In genomic region chr2:162888641-162889040, GRCh38 we compare ENCODE assay signal across 18 cellular contexts. TPM values are rescaled to one million over a fixed set of nuclear protein-coding genes. Genes with fewer than 3 reads are reported as not detected.
A peak's percentile ranks its signal among the peaks of the same experiment; 100 is the strongest.
DNase-seq lines count a peak whose midpoint lies in the region; ATAC-seq, FAIRE-seq and TF ChIP-seq lines count a peak whose summit lies in the region.
"Had no signal": no experiment of that assay in that cellular context is flagged by ENCODE, and none has a peak within 500 bp of the region (broad histone marks: within the 10 kb centered on the region; RNA-seq: fewer than 3 reads in every experiment).

No MANE protein-coding gene starts in this region.

- FAIRE-seq in HepG2 (lab: Jason Lieb, UNC) (no peak), GM12878 (lab: Jason Lieb, UNC) (no peak)
- FAIRE-seq: endometrium had no signal

- no peak overlapping the region for H3K4me3 Mint-ChIP-seq in WTC11
- H3K4me3 Mint-ChIP-seq: activated CD8-positive, alpha-beta memory T cell treated with anti-CD3 and anti-CD28 coated beads, Interleukin-2, amount 10 ng/mL, durations not matched to agents 7 days and 5 days; activated naive CD4-positive, alpha-beta T cell treated with anti-CD3 and anti-CD28 coated beads for 36 hours; nephron had no signal

- SMC1A ChIA-PET in GM12878 (lab: Charles Lee; ENCODE audit: uncharacterized antibody, unreplicated experiment), result interaction anchor here (0.9 kb wide), 1 partner anchor 246 kb away, joined by 3 read pairs; no protein-coding TSS in a partner anchor

- BruUV-seq in HepG2 (replicated peaks; lab: Mats Ljungman, UMichigan) (no TSS peak), GM12878 (replicated peaks; lab: Mats Ljungman, UMichigan) (no TSS peak)

- TF ChIP-seq EP300 in HepG2 (IDR thresholded peaks at IDR 0.05; ENCODE audit: low read depth in 2 of 2, low read length in 2 of 2) (no peak), HepG2 (CRISPR knock-in tag; IDR thresholded peaks at IDR 0.05; ENCODE audit: borderline replicate concordance) (no peak), GM12878 (IDR thresholded peaks at IDR 0.05; ENCODE audit: borderline replicate concordance in 1 of 2, control insufficient read depth in 1 of 2, low read depth in 2 of 2, low read length in 2 of 2) (no peak)

- H4K20me1 ChIP-seq in HepG2 (ENCODE audit: insufficient read depth, low read length), result no peaks in the 10 kb centered on the region
- H4K20me1 ChIP-seq in GM12878 (ENCODE audit: control insufficient read depth, insufficient read depth), result no peaks in the 10 kb centered on the region
- no peaks in the 10 kb centered on the region for H4K20me1 ChIP-seq in osteoblast (ENCODE audit: insufficient read depth, low read length)

- H3K9me3 ChIP-seq in right lobe of liver (no peaks in the 10 kb centered on the region), HepG2 (ENCODE audit: low read length) (no peaks in the 10 kb centered on the region), GM12878 (replicated peaks; ENCODE audit: control insufficient read depth, insufficient read depth, low read length) (no peaks in the 10 kb centered on the region), osteoblast (ENCODE audit: low read depth, low read length) (no peaks in the 10 kb centered on the region)

- H3K27me3 ChIP-seq in right lobe of liver, result no peaks in the 10 kb centered on the region
- no peaks in the 10 kb centered on the region; a peak in 1 of 5 replicates for H3K27me3 ChIP-seq in HepG2 (ENCODE audit: control insufficient read depth in 1 of 2, insufficient read depth in 2 of 2, low read length in 2 of 2)
- H3K27me3 ChIP-seq in GM12878 (replicated peaks in 1 of 2; ENCODE audit: control insufficient read depth in 2 of 2, insufficient read depth in 2 of 2, low read length in 1 of 2), result no peaks in the 10 kb centered on the region
- no peaks in the 10 kb centered on the region for H3K27me3 ChIP-seq in osteoblast (ENCODE audit: insufficient read depth, low read length)

- no peak for TF ChIP-seq RAD21 in HepG2 (CRISPR knock-in tag; IDR thresholded peaks at IDR 0.05)
- no peak for TF ChIP-seq RAD21 in GM12878 (IDR thresholded peaks at IDR 0.05; ENCODE audit: insufficient read depth, low read depth, low read length)

- POLR2A ChIA-PET in HepG2 (lab: Yijun Ruan, JAX) (no interaction called here), GM12878 (lab: Charles Lee) (no interaction called here), WTC11 (lab: Charles Lee) (no interaction called here)

- TF ChIP-seq CTCF in right lobe of liver (IDR thresholded peaks at IDR 0.05) (no peak), HepG2 (CRISPR knock-in tag; IDR thresholded peaks at IDR 0.05) (no peak), GM12878 (IDR thresholded peaks at IDR 0.05 in 2 of 3, conservative IDR thresholded peaks at IDR 0.05 in 1 of 3; ENCODE audit: control insufficient read depth in 2 of 3, extremely low read depth in 1 of 3, insufficient read depth in 1 of 3, low read depth in 3 of 3, low read length in 3 of 3) (no peak), WTC11 (IDR thresholded peaks at IDR 0.05) (no peak), osteoblast (IDR thresholded peaks at IDR 0.05; ENCODE audit: extremely low read depth, low read depth, low read length) (no peak)

- no peaks in the 10 kb centered on the region for H3K4me1 Mint-ChIP-seq in WTC11
- H3K4me1 Mint-ChIP-seq: activated CD8-positive, alpha-beta memory T cell treated with anti-CD3 and anti-CD28 coated beads, Interleukin-2, amount 10 ng/mL, durations not matched to agents 7 days and 5 days; nephron had no signal

- no peaks in the 10 kb centered on the region for H3K79me2 ChIP-seq in HepG2 (ENCODE audit: insufficient read depth, low read length)
- no peaks in the 10 kb centered on the region for H3K79me2 ChIP-seq in GM12878 (ENCODE audit: control insufficient read depth, insufficient read depth, low read length)
- H3K79me2 ChIP-seq in osteoblast (ENCODE audit: insufficient read depth, low read length), result no peaks in the 10 kb centered on the region

- ATAC-seq in right lobe of liver, result peak; percentile 49 to 71 (median 55)
- no peak for ATAC-seq in HepG2
- peak; percentile 50 for ATAC-seq in GM12878
- ATAC-seq in GM19328 (IDR thresholded peaks at IDR 0.05; ENCODE audit: unreplicated experiment), result no peak
- no peak for ATAC-seq in WTC11
- ATAC-seq: activated CD8-positive, alpha-beta memory T cell treated with anti-CD3 and anti-CD28 coated beads, Interleukin-2, amount 10 ng/mL, durations not matched to agents 7 days and 5 days; left colon had no signal

- H2AFZ ChIP-seq in HepG2 (ENCODE audit: low read length), result no peak overlapping the region
- no peak overlapping the region for H2AFZ ChIP-seq in GM12878 (ENCODE audit: control insufficient read depth, low read depth, low read length)
- no peak overlapping the region for H2AFZ ChIP-seq in osteoblast (ENCODE audit: low read length)

- 66% methylated on average over 3 of the region's 3 CpGs for WGBS in right lobe of liver (ENCODE audit: insufficient coverage, low coverage, low lambda C conversion rate, missing lambda C conversion rate)
- 9% methylated on average over 3 of the region's 3 CpGs for WGBS in HepG2 (ENCODE audit: low lambda C conversion rate)
- 29% methylated on average over 3 of the region's 3 CpGs for WGBS in GM12878 (ENCODE audit: insufficient coverage, insufficient replicate concordance, low lambda C conversion rate, missing lambda C conversion rate)

- no peak overlapping the region for H3K27ac Mint-ChIP-seq in WTC11
- H3K27ac Mint-ChIP-seq: activated CD8-positive, alpha-beta memory T cell treated with anti-CD3 and anti-CD28 coated beads, Interleukin-2, amount 10 ng/mL, durations not matched to agents 7 days and 5 days; activated naive CD4-positive, alpha-beta T cell treated with anti-CD3 and anti-CD28 coated beads for 36 hours; nephron had no signal

- H3K36me3 ChIP-seq in right lobe of liver (no peaks in the 10 kb centered on the region), HepG2 (replicated peaks in 1 of 2; ENCODE audit: control insufficient read depth in 1 of 2, insufficient read depth in 2 of 2, low read length in 2 of 2) (no peaks in the 10 kb centered on the region), GM12878 (ENCODE audit: control insufficient read depth in 2 of 2, insufficient read depth in 2 of 2, low read length in 1 of 2) (no peaks in the 10 kb centered on the region), osteoblast (ENCODE audit: insufficient read depth, low read length) (no peaks in the 10 kb centered on the region)

- H3K4me2 ChIP-seq in HepG2 (ENCODE audit: low read depth, low read length), result no peak overlapping the region
- H3K4me2 ChIP-seq in GM12878 (ENCODE audit: control insufficient read depth, insufficient read depth), result no peak overlapping the region
- no peak overlapping the region for H3K4me2 ChIP-seq in osteoblast (ENCODE audit: insufficient read depth, low read length)
- H3K4me2 ChIP-seq: KMS-11 had no signal

- CTCF ChIA-PET in HepG2 (lab: Yijun Ruan, JAX; ENCODE audit: low intra/inter-chr PET ratio, low total read pairs), result no interaction called here
- CTCF ChIA-PET in GM12878 (lab: Yijun Ruan, JAX), result interaction anchor here (0.9 to 1.0 kb wide), 2 partner anchors 17 to 244 kb away, joined by 3 to 4 read pairs; no protein-coding TSS in a partner anchor
- CTCF ChIA-PET in WTC11 (lab: Charles Lee), result no interaction called here

- H3K9me3 Mint-ChIP-seq in WTC11, result no peaks in the 10 kb centered on the region
- H3K9me3 Mint-ChIP-seq: activated naive CD4-positive, alpha-beta T cell treated with anti-CD3 and anti-CD28 coated beads for 36 hours; nephron had no signal

- DNase-seq in right lobe of liver (no peak), HepG2 (ENCODE audit: low spot score) (no peak), NCI-H2029 (lab: John Stamatoyannopoulos, UW) (peak; percentile 49), GM12878 (ENCODE audit: low read depth, low spot score) (no peak), HCEC 1CT (no peak), WTC11 (ENCODE audit: low spot score) (no peak), osteoblast (ENCODE audit: insufficient read length, low spot score, missing footprints) (no peak)
- DNase-seq: activated CD8-positive, alpha-beta memory T cell treated with anti-CD3 and anti-CD28 coated beads, Interleukin-2, amount 10 ng/mL, durations not matched to agents 7 days and 5 days; activated naive CD4-positive, alpha-beta T cell treated with anti-CD3 and anti-CD28 coated beads for 36 hours; glutamatergic neuron; left colon; NCI-H524; stimulated activated CD4-positive, alpha-beta T cell treated with anti-CD3 and anti-CD28 coated beads, Interleukin-4, amount 100 ng/mL, for 1 hour had no signal

- H3K4me3 ChIP-seq in right lobe of liver (no peak overlapping the region), HepG2 (replicated peaks in 1 of 3; ENCODE audit: insufficient read depth in 1 of 3, low read depth in 2 of 3, low read length in 3 of 3) (no peak overlapping the region), GM12878 (no peak overlapping the region), osteoblast (ENCODE audit: insufficient read depth, low read length) (no peak overlapping the region)

- RAD21 ChIA-PET in GM12878 (lab: Charles Lee; ENCODE audit: unreplicated experiment), result no interaction called here

- no peaks in the 10 kb centered on the region for H3K27me3 Mint-ChIP-seq in WTC11 (ENCODE audit: low read depth)
- H3K27me3 Mint-ChIP-seq: activated CD8-positive, alpha-beta memory T cell treated with anti-CD3 and anti-CD28 coated beads, Interleukin-2, amount 10 ng/mL, durations not matched to agents 7 days and 5 days had no signal

- intact Hi-C loops in right lobe of liver (cut with DNase I), result no loop called here
- intact Hi-C loops in HepG2 (cut with micrococcal nuclease; ENCODE audit: unreplicated experiment), result no loop called here
- intact Hi-C loops in GM12878 (cut with micrococcal nuclease; ENCODE audit: unreplicated experiment), result no loop called here

- H3K9ac ChIP-seq in HepG2 (ENCODE audit: insufficient read depth, low read depth, low read length), result no peak overlapping the region
- H3K9ac ChIP-seq in GM12878 (ENCODE audit: control insufficient read depth, insufficient read depth, low read length), result no peak overlapping the region
- H3K9ac ChIP-seq: KMS-11 had no signal

- no peaks in the 10 kb centered on the region for H3K36me3 Mint-ChIP-seq in WTC11
- H3K36me3 Mint-ChIP-seq: activated CD8-positive, alpha-beta memory T cell treated with anti-CD3 and anti-CD28 coated beads, Interleukin-2, amount 10 ng/mL, durations not matched to agents 7 days and 5 days had no signal

- H3K4me1 ChIP-seq in right lobe of liver, result no peaks in the 10 kb centered on the region
- H3K4me1 ChIP-seq in HepG2 (ENCODE audit: insufficient read depth, low read length), result no peaks in the 10 kb centered on the region
- no peaks in the 10 kb centered on the region for H3K4me1 ChIP-seq in GM12878 (ENCODE audit: control insufficient read depth, insufficient read depth, low read length)
- no peaks in the 10 kb centered on the region for H3K4me1 ChIP-seq in osteoblast (ENCODE audit: insufficient read depth, low read length)

- H3K27ac ChIP-seq in right lobe of liver (no peak overlapping the region), HepG2 (ENCODE audit: extremely low read length, insufficient read depth, low read length) (no peak overlapping the region), GM12878 (ENCODE audit: control insufficient read depth, insufficient read depth) (no peak overlapping the region), osteoblast (ENCODE audit: low read depth, low read length) (no peak overlapping the region)
- H3K27ac ChIP-seq: KMS-11 had no signal

- in situ Hi-C loops in HepG2 (cut with HindIII; ENCODE audit: extremely low pct_ligation_motif_present, low pct_unique_long_range_greater_than_20kb) (loop anchor here (10.0 kb wide), 1 partner anchor 246 kb away; no protein-coding TSS in a partner anchor), GM12878 (cut with MboI) (no loop called here)

- TF ChIP-seq POLR2A in right lobe of liver (IDR thresholded peaks at IDR 0.05), result no peak
- no peak for TF ChIP-seq POLR2A in HepG2 (IDR thresholded peaks at IDR 0.05; ENCODE audit: insufficient read depth in 1 of 2, low read depth in 2 of 2, low read length in 2 of 2)
- TF ChIP-seq POLR2A in GM12878 (IDR thresholded peaks at IDR 0.05; ENCODE audit: low read depth, low read length), result no peak

RNA-seq across cellular contexts. Expression of gene KCNH7, which starts 50.1 kb away (rescaled TPM):
- total RNA-seq in right lobe of liver (1 to 10 TPM in 1 of 6 experiments, under 1 TPM in 5; 0.19 to 1.0 (median 0.39) TPM), HepG2 (2016; rRNA removed; fragmentation: Illumina TruSeq; extraction: Trizol) (not detected in 2 replicates), GM12878 (2014; rRNA removed) (not detected in 2 replicates), GM12878 (2014; rRNA removed; fragmentation: Illumina TruSeq; extraction: Trizol) (not detected in 2 replicates), GM12878 (2021) (not detected in 2 replicates), WTC11 (2021) (0.80 to 1.4 TPM (median 1.0 TPM) in 3 replicates), osteoblast (not detected in 2 replicates)
- not detected in 2 replicates for total RNA-seq in HepG2 (2016; cell fraction: cytosol; rRNA removed; fragmentation: Illumina TruSeq; extraction: Trizol; ENCODE audit: low read depth)
- not detected in 2 replicates for total RNA-seq in HepG2 (2016; cell fraction: insoluble cytoplasmic fraction; rRNA removed; fragmentation: Illumina TruSeq; extraction: Trizol)
- not detected in 2 replicates for total RNA-seq in HepG2 (2016; cell fraction: membrane; rRNA removed; fragmentation: Illumina TruSeq; extraction: Trizol)
- total RNA-seq in HepG2 (2016; cell fraction: nucleus; rRNA removed; fragmentation: Illumina TruSeq; extraction: Trizol), result not detected in 2 replicates
- polyA plus RNA-seq in HepG2 (2011; rRNA removed) (not detected in 2 replicates), GM12878 (2011; rRNA removed) (not detected in 2 replicates), GM12878 (2014; fragmentation: Illumina TruSeq; extraction: Trizol) (not detected in 2 replicates), GM12878 (2014; fragmentation: Nextera tagmentation; extraction: Ambion mirVana) (not detected), GM12878 (2014; rRNA removed) (not detected in 2 replicates), GM12878 (2016; fragmentation: Nextera tagmentation; extraction: Ambion mirVana) (not detected)
- polyA plus RNA-seq in HepG2 (2011; cell fraction: cytosol; rRNA removed), result not detected in 2 replicates
- not detected in 2 replicates for polyA plus RNA-seq in HepG2 (2011; cell fraction: nucleus; rRNA removed)
- polyA plus RNA-seq in HepG2 (2012), result not detected in 2 replicates
- polyA plus RNA-seq in HepG2 (2016; cell fraction: cytosol; fragmentation: Illumina TruSeq; extraction: Trizol; ENCODE audit: low read depth), result not detected in 2 replicates
- polyA plus RNA-seq in HepG2 (2016; cell fraction: insoluble cytoplasmic fraction; fragmentation: Illumina TruSeq; extraction: Trizol; ENCODE audit: low read depth), result not detected in 2 replicates
- not detected in 2 replicates for polyA plus RNA-seq in HepG2 (2016; cell fraction: membrane; fragmentation: Illumina TruSeq; extraction: Trizol; ENCODE audit: low read depth)
- polyA plus RNA-seq in HepG2 (2016; cell fraction: nucleus; fragmentation: Illumina TruSeq; extraction: Trizol; ENCODE audit: insufficient read depth, low read depth), result not detected in 2 replicates
- polyA minus RNA-seq in HepG2 (2011; rRNA and poly(A)+ RNA removed; ENCODE audit: low replicate concordance), result not detected in 2 replicates
- polyA minus RNA-seq in HepG2 (2011; cell fraction: cytosol; rRNA and poly(A)+ RNA removed), result not detected in 2 replicates
- not detected in 2 replicates for polyA minus RNA-seq in HepG2 (2011; cell fraction: nucleus; rRNA and poly(A)+ RNA removed)
- total RNA-seq in GM12878 (2013; cell fraction: nucleolus; rRNA removed), result not detected in 2 replicates
- not detected for polyA plus RNA-seq in GM12878 (2011; ENCODE audit: low read depth)
- not detected in 2 replicates for polyA plus RNA-seq in GM12878 (2011; cell fraction: cytosol; rRNA removed)
- polyA plus RNA-seq in GM12878 (2011; cell fraction: nucleus; rRNA removed), result 0.03 TPM in 1 of 2 replicates, not detected in the other
- polyA plus RNA-seq in GM12878 (2012), result not detected in 2 replicates
- not detected in 2 replicates for polyA minus RNA-seq in GM12878 (2011; rRNA and poly(A)+ RNA removed)
- polyA minus RNA-seq in GM12878 (2011; cell fraction: cytosol; rRNA and poly(A)+ RNA removed), result not detected in 2 replicates
- polyA minus RNA-seq in GM12878 (2011; cell fraction: nucleus; rRNA and poly(A)+ RNA removed), result not detected in 2 replicates
- total RNA-seq: activated CD8-positive, alpha-beta memory T cell treated with anti-CD3 and anti-CD28 coated beads, Interleukin-2, amount 10 ng/mL, durations not matched to agents 7 days and 5 days; activated naive CD4-positive, alpha-beta T cell treated with anti-CD3 and anti-CD28 coated beads for 36 hours; left colon had no signal
- polyA plus RNA-seq: urinary bladder had no signal

Comparison
In these comparisons a context has a peak if more than half of its experiments do, and no peak if none do; other contexts are left out.
1. ATAC-seq: peak in right lobe of liver (4 of 4) and GM12878 (single experiment); none in HepG2 (single experiment), GM19328 (single experiment) and WTC11 (single experiment).